Comparison of ENCODE assay signal across 20 cellular contexts in the genomic region with DNA sequence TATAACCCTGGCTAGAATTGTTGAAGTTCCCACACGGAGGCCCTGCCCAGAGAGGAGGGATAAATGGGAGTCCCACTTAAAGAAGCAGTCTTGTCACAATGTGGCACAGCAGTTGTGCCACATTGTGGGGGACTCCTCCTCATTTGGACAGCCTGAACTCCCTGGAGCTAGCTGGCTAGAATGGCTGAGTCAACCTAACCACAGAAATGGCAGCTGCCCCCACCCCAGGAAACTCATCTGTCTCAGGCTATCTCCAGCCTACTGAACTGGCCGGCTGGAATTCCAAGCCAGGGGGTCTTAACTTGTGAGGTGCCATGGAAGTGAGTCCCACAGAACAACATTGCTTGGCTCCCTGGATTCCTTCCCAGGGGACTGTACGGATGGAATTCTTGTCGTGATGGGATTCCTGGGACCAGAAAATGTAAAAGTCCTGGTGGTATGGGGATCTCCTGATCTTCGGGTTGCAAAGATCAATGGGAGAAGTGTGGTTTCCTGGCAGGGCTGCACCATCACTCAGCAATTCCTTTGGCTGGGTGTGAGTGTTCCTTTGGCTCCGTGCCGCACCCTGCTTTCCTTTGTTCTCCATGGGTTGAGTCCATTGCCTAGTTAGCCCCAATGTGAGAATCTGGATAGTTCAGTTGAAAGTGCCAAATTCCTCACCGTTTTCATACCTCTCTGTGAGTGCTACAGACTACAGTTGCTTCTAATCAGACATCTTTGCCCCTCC.
"Had no signal": no experiment of that assay in that cellular context is flagged by ENCODE, and none has a peak within 500 bp of the region (broad histone marks: within the 10 kb centered on the region; RNA-seq: fewer than 3 reads in every experiment).

No MANE protein-coding gene starts in this region.

- H3K4me3 ChIP-seq: adrenal gland, ascending aorta, lower lobe of right lung, mucosa of descending colon, smooth muscle cell, testis, vagina had no signal

- H3K27ac ChIP-seq: adrenal gland, ascending aorta, lower lobe of right lung, testis, vagina, WERI-Rb-1 had no signal

- H3K4me1 ChIP-seq: adrenal gland, ascending aorta, lower lobe of right lung, testis, vagina had no signal

- H3K4me2 ChIP-seq: smooth muscle cell had no signal

- ATAC-seq: lower lobe of right lung; mucosa of descending colon; naive thymus-derived CD4-positive, alpha-beta T cell; sciatic nerve; stimulated activated memory B cell treated with anti-CD40 and anti-IgM and Interleukin-4, amounts not matched to agents 10 μg/mL and 1 μg/mL and 100 μg/mL, for 72 hours had no signal

- H3K27me3 ChIP-seq: adrenal gland, ascending aorta, testis, vagina had no signal

- DNase-seq: activated CD4-positive, alpha-beta T cell treated with anti-CD3 and anti-CD28 coated beads for 1 hour; activated naive CD4-positive, alpha-beta T cell; activated T-cell treated with anti-CD3 and anti-CD28 coated beads, Interleukin-2, amount 50 U/mL, for 24 hours; adrenal gland; effector CD4-positive, alpha-beta T cell; erythroblast; foreskin fibroblast; lower lobe of right lung; mesendoderm; mucosa of descending colon; naive thymus-derived CD4-positive, alpha-beta T cell; stimulated activated CD4-positive, alpha-beta T cell treated with anti-CD3 and anti-CD28 coated beads, Interleukin-15, amount 100 ng/mL, for 24 hours; testis; trophoblast cell; WERI-Rb-1 had no signal

- H3K9me3 ChIP-seq: adrenal gland, ascending aorta, lower lobe of right lung, mucosa of descending colon, testis, vagina had no signal

- H3K36me3 ChIP-seq: adrenal gland, ascending aorta, lower lobe of right lung, vagina, WERI-Rb-1 had no signal
